ENCODE assay signal across 18 cellular contexts in the genomic region with DNA sequence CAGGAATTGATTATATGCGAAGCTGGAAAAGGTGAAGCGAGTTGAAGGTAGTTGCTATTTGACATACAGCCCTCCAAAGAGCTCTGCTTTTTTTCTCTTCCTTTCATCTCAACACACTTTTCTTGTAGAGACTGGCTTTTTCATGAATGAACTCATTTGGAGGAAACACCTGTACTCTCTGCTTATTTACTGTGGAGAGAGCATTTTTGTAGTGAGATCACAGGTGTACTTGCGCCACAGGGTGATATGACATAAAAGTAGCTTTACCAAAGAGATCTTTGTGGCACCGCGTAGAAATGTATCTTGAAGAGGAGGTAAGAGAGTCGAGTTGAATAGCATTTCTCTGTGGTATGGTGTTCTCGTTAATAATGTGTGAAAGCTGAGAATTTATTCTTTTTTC.
"Had no signal": no experiment of that assay in that cellular context is flagged by ENCODE, and none has a peak within 500 bp of the region (broad histone marks: within the 10 kb centered on the region; RNA-seq: fewer than 3 reads in every experiment).

No MANE protein-coding gene starts in this region.

- H3K27me3 Mint-ChIP-seq: naive B cell had no signal

- DNase-seq: cortex of kidney; dorsolateral prefrontal cortex; effector CD8-positive, alpha-beta T cell; foreskin melanocyte; head of caudate nucleus; left colon; left ventricle myocardium superior; mesenchymal stem cell; naive B cell; posterior cingulate gyrus; spleen; stimulated activated CD4-positive, alpha-beta T cell treated with anti-CD3 and anti-CD28 coated beads, Interleukin-2, amount 100 ng/mL, for 24 hours; stimulated activated CD4-positive, alpha-beta T cell treated with anti-CD3 and anti-CD28 coated beads, Interleukin-4, amount 100 ng/mL, for 4 hours; stimulated activated naive CD8-positive, alpha-beta T cell treated with anti-CD3 and anti-CD28 coated beads, Interleukin-15, Interleukin-2, amounts not matched to agents 100 U/mL and 50 U/mL, for 24 hours; testis; transverse colon had no signal

- H3K4me1 Mint-ChIP-seq: neural crest cell had no signal

- H3K4me3 Mint-ChIP-seq: naive B cell, neural crest cell had no signal

- H3K9me3 Mint-ChIP-seq: naive B cell, neural crest cell had no signal

- ATAC-seq: left colon; left ventricle myocardium superior; sciatic nerve; stimulated activated naive CD8-positive, alpha-beta T cell treated with anti-CD3 and anti-CD28 coated beads, Interleukin-15, Interleukin-2, amounts not matched to agents 100 U/mL and 50 U/mL, for 24 hours had no signal
